ENCODE assay signal across 8 cellular contexts in the genomic region with DNA sequence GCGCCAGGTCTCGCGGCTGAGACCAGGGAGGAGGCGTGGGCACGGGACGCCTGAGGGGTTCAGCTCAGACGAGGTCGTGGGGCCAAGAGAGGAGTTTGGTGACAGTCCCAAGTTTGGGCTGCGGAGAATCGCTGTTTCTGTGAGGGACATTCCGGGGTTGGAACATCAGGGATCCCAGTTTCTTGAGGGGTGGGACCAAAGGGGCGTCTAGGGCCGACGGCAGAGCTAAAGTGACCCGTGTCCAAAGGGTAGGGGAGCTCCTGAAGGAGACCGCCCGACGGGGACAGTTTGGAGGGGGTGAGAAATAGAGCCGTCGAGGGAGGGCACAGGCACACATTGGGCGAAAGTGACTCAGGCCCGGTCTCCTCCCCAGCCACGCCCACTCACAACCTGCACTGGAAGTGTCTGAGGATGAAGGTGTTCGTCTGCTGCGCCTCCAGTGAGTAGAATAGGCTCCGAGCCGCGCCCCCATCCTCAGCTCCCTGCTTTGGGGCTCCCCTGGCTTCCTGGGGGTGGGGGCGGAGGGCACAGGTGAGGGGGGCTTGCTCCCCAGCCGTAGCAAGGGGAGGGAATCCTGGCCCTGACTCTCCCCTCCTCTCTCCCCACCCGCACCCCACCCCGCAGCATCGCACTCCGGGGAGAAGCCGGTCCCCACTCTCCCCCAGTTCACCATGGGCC. TPM values are rescaled to one million over a fixed set of nuclear protein-coding genes. Genes with fewer than 3 reads are reported as not detected.
A peak's percentile ranks its signal among the peaks of the same experiment; 100 is the strongest.
DNase-seq lines count a peak whose midpoint lies in the region; ATAC-seq and TF ChIP-seq lines count a peak whose summit lies in the region.

No MANE protein-coding gene starts in this region.

- CTCF ChIA-PET in Panc1 (lab: Charles Lee), result interaction anchor here (0.5 to 2.0 kb wide), 16 partner anchors 10 to 865 kb away, joined by 3 to 21 read pairs (median 4); a partner anchor contains a TSS

- TF ChIP-seq CTCF in Panc1 (IDR thresholded peaks at IDR 0.05) (no peak), gastroesophageal sphincter (IDR thresholded peaks at IDR 0.05) (no peak), parathyroid adenoma (IDR thresholded peaks at IDR 0.05) (no peak), upper lobe of right lung (IDR thresholded peaks at IDR 0.05) (no peak)

- no peaks in the 10 kb centered on the region for H3K79me2 ChIP-seq in parathyroid adenoma

- H3K4me1 ChIP-seq in Panc1 (ENCODE audit: control insufficient read depth, insufficient read depth, low read length), result peaks cover 18% of the 10 kb centered on the region
- H3K4me1 ChIP-seq in gastroesophageal sphincter, result peaks cover 5 to 55% (median 37%) of the 10 kb centered on the region in 3 donors
- H3K4me1 ChIP-seq in parathyroid adenoma, result no peaks in the 10 kb centered on the region
- H3K4me1 ChIP-seq in upper lobe of right lung, result peaks cover 34% of the 10 kb centered on the region

- H3K4me3 Mint-ChIP-seq in activated T-helper 17 cell treated with anti-CD3 and anti-CD28 coated beads, Interleukin-2, amount 50 U/mL, for 72 hours, result peak overlapping the region; percentile 91

- no peak for TF ChIP-seq POLR2A in gastroesophageal sphincter (IDR thresholded peaks at IDR 0.05)

- WGBS in gastroesophageal sphincter (ENCODE audit: low coverage in 1 of 2), 2 donors, result 2% methylated on average over 10 of the region's 35 CpGs; no CpG with 5 or more reads in 1 of the 2 donors

- peaks cover 38% of the 10 kb centered on the region for H3K27me3 ChIP-seq in H7 (ENCODE audit: control insufficient read depth, insufficient read depth, low read length)
- peaks cover 6% of the 10 kb centered on the region for H3K27me3 ChIP-seq in Panc1 (ENCODE audit: control insufficient read depth, insufficient read depth, low read length)
- peaks cover 39% of the 10 kb centered on the region for H3K27me3 ChIP-seq in gastroesophageal sphincter
- no peaks in the 10 kb centered on the region for H3K27me3 ChIP-seq in parathyroid adenoma (ENCODE audit: control insufficient read depth, insufficient read depth, low read length)
- peaks cover 38% of the 10 kb centered on the region for H3K27me3 ChIP-seq in upper lobe of right lung

- H3K4me2 ChIP-seq in parathyroid adenoma (ENCODE audit: low read length), result peak overlapping the region; percentile 86

- H3K36me3 Mint-ChIP-seq in activated T-helper 17 cell treated with anti-CD3 and anti-CD28 coated beads, Interleukin-2, amount 50 U/mL, for 72 hours (ENCODE audit: low read depth), result peaks cover 18% of the 10 kb centered on the region

- peak overlapping the region; percentile 94 for H2AFZ ChIP-seq in parathyroid adenoma

- intact Hi-C loops in Panc1 (cut with micrococcal nuclease; ENCODE audit: unreplicated experiment) (no loop called here), upper lobe of right lung (cut with DNase I) (no loop called here)

- no peak for TF ChIP-seq EP300 in gastroesophageal sphincter (IDR thresholded peaks at IDR 0.05)

- H3K4me3 ChIP-seq in H7 (ENCODE audit: insufficient read depth, low read depth, low read length) (peak overlapping the region; percentile 82), Panc1 (ENCODE audit: low read depth in 2 of 2, low read length in 2 of 2) (peak overlapping the region; percentile 66 to 75), gastroesophageal sphincter (peak overlapping the region; percentile 43 to 68), parathyroid adenoma (ENCODE audit: low read depth, low read length) (peak overlapping the region; percentile 76), upper lobe of right lung (peak overlapping the region; percentile 80)

- H3K4me1 Mint-ChIP-seq in activated T-helper 17 cell treated with anti-CD3 and anti-CD28 coated beads, Interleukin-2, amount 50 U/mL, for 72 hours, result peaks cover 22% of the 10 kb centered on the region

- POLR2A ChIA-PET in Panc1 (lab: Charles Lee), result interaction anchor here (0.6 kb wide), 2 partner anchors 99 to 115 kb away, joined by 3 read pairs; a partner anchor contains a TSS

- BruUV-seq in Panc1 (replicated peaks; lab: Mats Ljungman, UMichigan), result no TSS peak

- no peaks in the 10 kb centered on the region for H3K9me3 Mint-ChIP-seq in activated T-helper 17 cell treated with anti-CD3 and anti-CD28 coated beads, Interleukin-2, amount 50 U/mL, for 72 hours

- peak; percentile 52 for ATAC-seq in Panc1
- ATAC-seq in activated T-helper 17 cell treated with anti-CD3 and anti-CD28 coated beads, Interleukin-2, amount 50 U/mL, for 72 hours (replicated peaks), result peak; percentile 66
- peak; percentile 31 for ATAC-seq in gastroesophageal sphincter
- ATAC-seq in upper lobe of right lung, result peak; percentile 42
- ATAC-seq in GM19035 (IDR thresholded peaks at IDR 0.05; ENCODE audit: unreplicated experiment), result no peak

- peaks cover 18% of the 10 kb centered on the region for H3K27me3 Mint-ChIP-seq in activated T-helper 17 cell treated with anti-CD3 and anti-CD28 coated beads, Interleukin-2, amount 50 U/mL, for 72 hours

- H3K9me3 ChIP-seq in Panc1 (ENCODE audit: control insufficient read depth, insufficient read depth, low read depth, low read length), result no peaks in the 10 kb centered on the region
- H3K9me3 ChIP-seq in gastroesophageal sphincter, result no peaks in the 10 kb centered on the region
- no peaks in the 10 kb centered on the region for H3K9me3 ChIP-seq in parathyroid adenoma (ENCODE audit: control insufficient read depth, low read length)
- H3K9me3 ChIP-seq in upper lobe of right lung, result no peaks in the 10 kb centered on the region

- DNase-seq in H7, result peak; percentile 74
- DNase-seq in Panc1 (ENCODE audit: low read depth, low spot score), result no peak
- peak; percentile 88 for DNase-seq in upper lobe of right lung
- DNase-seq in DMS153 (lab: John Stamatoyannopoulos, UW), result no peak

- H3K9ac ChIP-seq in parathyroid adenoma, result no peak overlapping the region

- in situ Hi-C loops in Panc1 (cut with HindIII; ENCODE audit: low pct_unique_long_range_greater_than_20kb, low sequenced_read_pairs), result no loop called here

- peak overlapping the region; percentile 94 for H3K27ac Mint-ChIP-seq in activated T-helper 17 cell treated with anti-CD3 and anti-CD28 coated beads, Interleukin-2, amount 50 U/mL, for 72 hours

- H3K27ac ChIP-seq in Panc1 (ENCODE audit: low read length) (peak overlapping the region; percentile 71), gastroesophageal sphincter (peak overlapping the region; percentile 60 to 91 (median 90)), parathyroid adenoma (peak overlapping the region; percentile 80), upper lobe of right lung (peak overlapping the region; percentile 80)

- H3K36me3 ChIP-seq in H7 (replicated peaks; ENCODE audit: control insufficient read depth, insufficient read depth, low read length) (no peaks in the 10 kb centered on the region), Panc1 (ENCODE audit: control insufficient read depth, insufficient read depth, low read length) (no peaks in the 10 kb centered on the region; the same call in 1 of the 2 replicates), gastroesophageal sphincter (no peaks in the 10 kb centered on the region), parathyroid adenoma (ENCODE audit: control insufficient read depth, insufficient read depth, low read length) (no peaks in the 10 kb centered on the region), upper lobe of right lung (no peaks in the 10 kb centered on the region)

RNA-seq across cellular contexts. Expression of a gene that starts 7.0 kb away (rescaled TPM):
- 17.5 and 24.9 TPM in 2 replicates for total RNA-seq in H7 (2014; rRNA removed; shearing (Covaris generic))
- 2.3 TPM for total RNA-seq in Panc1 (2021; ENCODE audit: unreplicated experiment)
- 6.0 TPM for polyA plus RNA-seq in Panc1 (2012; ENCODE audit: insufficient read length)
- total RNA-seq in activated T-helper 17 cell treated with anti-CD3 and anti-CD28 coated beads, Interleukin-2, amount 50 U/mL, for 72 hours, result 10 to 100 TPM in 1 of 2 donors, 1 to 10 TPM in 1; 4.1 to 10.8 TPM
- total RNA-seq in gastroesophageal sphincter, result under 1 TPM in 2 of 4 donors, not detected in 2; 0.27 to 0.77 TPM
- 1.0 TPM for total RNA-seq in upper lobe of right lung

RNA-seq across cellular contexts. Expression of a gene that starts 22.1 kb away (rescaled TPM):
- 59.5 and 59.6 TPM in 2 replicates for total RNA-seq in H7 (2014; rRNA removed; shearing (Covaris generic))
- total RNA-seq in Panc1 (2021; ENCODE audit: unreplicated experiment) (8.0 TPM), gastroesophageal sphincter (1 to 10 TPM in 3 of 4 donors, under 1 TPM in 1; 0.81 to 5.8 (median 2.3) TPM), upper lobe of right lung (5.3 TPM)
- polyA plus RNA-seq in Panc1 (2012; ENCODE audit: insufficient read length), result 6.9 TPM
- 1 to 10 TPM; 4.6 to 7.0 TPM for total RNA-seq in activated T-helper 17 cell treated with anti-CD3 and anti-CD28 coated beads, Interleukin-2, amount 50 U/mL, for 72 hours

RNA-seq across cellular contexts. Expression of a gene that starts 34.5 kb away (rescaled TPM):
- 34.9 and 35.0 TPM in 2 replicates for total RNA-seq in H7 (2014; rRNA removed; shearing (Covaris generic))
- total RNA-seq in Panc1 (2021; ENCODE audit: unreplicated experiment), result 41.7 TPM
- polyA plus RNA-seq in Panc1 (2012; ENCODE audit: insufficient read length), result 45.7 TPM
- total RNA-seq in activated T-helper 17 cell treated with anti-CD3 and anti-CD28 coated beads, Interleukin-2, amount 50 U/mL, for 72 hours, result 10 to 100 TPM; 53.2 to 86.6 TPM
- 100 to 1,000 TPM in 2 of 4 donors, 10 to 100 TPM in 2; 65.4 to 115 (median 100.0) TPM for total RNA-seq in gastroesophageal sphincter
- 163 TPM for total RNA-seq in upper lobe of right lung

RNA-seq across cellular contexts. Expression of a gene that starts 42.0 kb away (rescaled TPM):
- total RNA-seq in H7 (2014; rRNA removed; shearing (Covaris generic)), result 4.9 and 6.4 TPM in 2 replicates
- total RNA-seq in Panc1 (2021; ENCODE audit: unreplicated experiment), result 23.8 TPM
- polyA plus RNA-seq in Panc1 (2012; ENCODE audit: insufficient read length), result 37.9 TPM
- under 1 TPM in 1 of 2 donors, not detected in 1; 0.48 TPM for total RNA-seq in activated T-helper 17 cell treated with anti-CD3 and anti-CD28 coated beads, Interleukin-2, amount 50 U/mL, for 72 hours
- 10 to 100 TPM; 13.1 to 25.8 (median 16.1) TPM for total RNA-seq in gastroesophageal sphincter
- total RNA-seq in upper lobe of right lung, result 178 TPM

RNA-seq across cellular contexts. Expression of a gene that starts 50.0 kb away (rescaled TPM):
- total RNA-seq in H7 (2014; rRNA removed; shearing (Covaris generic)), result 73.7 and 79.2 TPM in 2 replicates
- total RNA-seq in Panc1 (2021; ENCODE audit: unreplicated experiment), result 67.4 TPM
- 79.4 TPM for polyA plus RNA-seq in Panc1 (2012; ENCODE audit: insufficient read length)
- 10 to 100 TPM; 42.8 to 47.3 TPM for total RNA-seq in activated T-helper 17 cell treated with anti-CD3 and anti-CD28 coated beads, Interleukin-2, amount 50 U/mL, for 72 hours
- total RNA-seq in gastroesophageal sphincter, result 10 to 100 TPM; 12.5 to 16.8 (median 13.9) TPM
- 44.7 TPM for total RNA-seq in upper lobe of right lung

Comparison
In these comparisons a context has a peak if more than half of its experiments do, and no peak if none do; other contexts are left out.
1. DNase-seq: peak in H7 (single experiment) and upper lobe of right lung (single experiment); none in Panc1 (single experiment) and DMS153 (single experiment).
2. Peak in every context shown above with its lines, with median percentiles within 50 percentile points of each other: H3K4me3 ChIP-seq and H3K27ac ChIP-seq.